In genomic region chr5:106510321-106510720, GRCh38 we compare ENCODE assay signal across 22 cellular contexts.
DNase-seq lines count a peak whose midpoint lies in the region; ATAC-seq, FAIRE-seq and TF ChIP-seq lines count a peak whose summit lies in the region.
"Had no signal": no experiment of that assay in that cellular context is flagged by ENCODE, and none has a peak within 500 bp of the region (broad histone marks: within the 10 kb centered on the region; RNA-seq: fewer than 3 reads in every experiment).

No MANE protein-coding gene starts in this region.

- peak; percentile 76 for ATAC-seq in RWPE2 (ENCODE audit: low read depth)
- peak; percentile 63 for ATAC-seq in foreskin keratinocyte
- no peak for ATAC-seq in Right ventricle myocardium inferior
- ATAC-seq: GM23338, HCT116 had no signal

- no peak for FAIRE-seq in bronchial epithelial cell (lab: Jason Lieb, UNC)
- FAIRE-seq: A204.1, D721Med, G401.6, GM12892, GM18507 had no signal

- H3K27ac ChIP-seq in RWPE2 (ENCODE audit: poor library complexity, severe bottlenecking), result peak overlapping the region; percentile 28
- no peak overlapping the region for H3K27ac ChIP-seq in foreskin keratinocyte
- H3K27ac ChIP-seq: HL-60 had no signal

- peaks cover 4% of the 10 kb centered on the region for H3K4me1 ChIP-seq in RWPE2 (ENCODE audit: insufficient read depth, poor library complexity, severe bottlenecking)
- peaks cover 12% of the 10 kb centered on the region for H3K4me1 ChIP-seq in foreskin keratinocyte
- H3K4me1 ChIP-seq: BE2C had no signal

- DNase-seq in RWPE2 (ENCODE audit: low spot score), result no peak
- DNase-seq in bronchial epithelial cell (ENCODE audit: low read depth), result peak; percentile 80
- DNase-seq in foreskin keratinocyte, result peak; percentile 29 to 57
- no peak for DNase-seq in Right ventricle myocardium inferior (ENCODE audit: missing footprints)
- no peak for DNase-seq in SKM-1 (lab: John Stamatoyannopoulos, UW; ENCODE audit: unreplicated experiment)
- DNase-seq in stimulated activated CD4-positive, alpha-beta T cell treated with anti-CD3 and anti-CD28 coated beads, Interleukin-2, amount 100 ng/mL, for 48 hours, result no peak
- DNase-seq: ACHN; BE2C; C1 segment of cervical spinal cord; CD4-positive, CD25-positive, alpha-beta regulatory T cell; CD8-positive, alpha-beta memory T cell; COR-L47; H7; HFFc6 had no signal

- intact Hi-C loops in Right ventricle myocardium inferior (cut with DNase I), result no loop called here

- no peak overlapping the region for H3K4me3 ChIP-seq in RWPE2 (ENCODE audit: severe bottlenecking)
- no peak overlapping the region for H3K4me3 ChIP-seq in bronchial epithelial cell (ENCODE audit: low read depth, low read length)
- H3K4me3 ChIP-seq: GM23338 had no signal

- H3K9me3 ChIP-seq in RWPE2 (ENCODE audit: severe bottlenecking), result no peaks in the 10 kb centered on the region
- H3K9me3 ChIP-seq: BE2C had no signal

- H3K36me3 ChIP-seq in RWPE2 (ENCODE audit: low read depth) (no peaks in the 10 kb centered on the region), bronchial epithelial cell (ENCODE audit: control insufficient read depth, insufficient read depth, low read length) (no peaks in the 10 kb centered on the region)
- H3K36me3 ChIP-seq: BE2C had no signal

- H3K27me3 ChIP-seq in RWPE2 (ENCODE audit: insufficient read depth, poor library complexity, severe bottlenecking), result no peaks in the 10 kb centered on the region
- H3K27me3 ChIP-seq in bronchial epithelial cell (ENCODE audit: control insufficient read depth, insufficient read depth, low read length), result no peaks in the 10 kb centered on the region
- H3K27me3 ChIP-seq in foreskin keratinocyte, result no peaks in the 10 kb centered on the region
- H3K27me3 ChIP-seq: BE2C had no signal

- no peak for TF ChIP-seq CTCF in RWPE2 (IDR thresholded peaks at IDR 0.05; ENCODE audit: poor library complexity, severe bottlenecking)
- no peak for TF ChIP-seq CTCF in bronchial epithelial cell (IDR thresholded peaks at IDR 0.05; ENCODE audit: insufficient read depth, low read length, severe bottlenecking)
- no peak for TF ChIP-seq CTCF in foreskin keratinocyte (conservative IDR thresholded peaks at IDR 0.05)

Comparison
In these comparisons a context has a peak if more than half of its experiments do, and no peak if none do; other contexts are left out.
1. DNase-seq: peak in bronchial epithelial cell (single experiment) and foreskin keratinocyte (2 of 2); none in RWPE2 (single experiment), Right ventricle myocardium inferior (single experiment), SKM-1 (single experiment) and stimulated activated CD4-positive, alpha-beta T cell treated with anti-CD3 and anti-CD28 coated beads, Interleukin-2, amount 100 ng/mL, for 48 hours (0 of 2).